11 cellular contexts compared by ENCODE assay signal in genomic region chr11:111514216-111515031, GRCh38. TPM values are rescaled to one million over a fixed set of nuclear protein-coding genes. Genes with fewer than 3 reads are reported as not detected.
DNase-seq lines count a peak whose midpoint lies in the region; ATAC-seq and TF ChIP-seq lines count a peak whose summit lies in the region.
"Had no signal": no experiment of that assay in that cellular context is flagged by ENCODE, and none has a peak within 500 bp of the region (broad histone marks: within the 10 kb centered on the region; RNA-seq: fewer than 3 reads in every experiment).

Gene HOATZ (plus strand): TSS chr11:111514778. CDS start chr11:111514785, 7 bp downstream.

- H3K27me3 ChIP-seq in H9 (ENCODE audit: insufficient read depth, low read length): peaks cover 13% of the 10 kb centered on the region; the same call in 1 of the 2 replicates
- H3K27me3 ChIP-seq in trophoblast cell (ENCODE audit: insufficient read depth, low read length): peaks cover 4% of the 10 kb centered on the region
- no peaks in the 10 kb centered on the region for H3K27me3 ChIP-seq in ascending aorta

- DNase-seq in H9 (peak; percentile 83), SK-N-MC (ENCODE audit: low read depth, low spot score) (no peak), epithelial cell of proximal tubule (ENCODE audit: low read depth) (no peak), trophoblast cell (peak; percentile 7 to 35), NOMO-1 (lab: John Stamatoyannopoulos, UW; ENCODE audit: unreplicated experiment in 2 of 2) (no peak), ascending aorta (ENCODE audit: low spot score in 2 of 2) (no peak)
- no peak for DNase-seq in activated effector memory CD4-positive, alpha-beta T cell treated with Interleukin-2 at 50 U/mL for 16 hours

- no peak within 1 kb of the TSS for H3K14ac ChIP-seq in H9 (ENCODE audit: insufficient read depth, low read length)
- H3K14ac ChIP-seq in trophoblast cell (ENCODE audit: low read length): no peak within 1 kb of the TSS

- intact Hi-C loops in ascending aorta (cut with DNase I): no loop called here

- H2BK120ac ChIP-seq in H9 (ENCODE audit: low read depth, low read length, poor library complexity, severe bottlenecking) (no peak within 1 kb of the TSS), trophoblast cell (ENCODE audit: insufficient read depth, low read length, poor library complexity) (peak within 1 kb of the TSS; percentile 63)

- H2BK20ac ChIP-seq in H9 (ENCODE audit: low read depth, low read length, poor library complexity, severe bottlenecking): no peak within 1 kb of the TSS

- peak within 1 kb of the TSS; percentile 28 for H4K12ac ChIP-seq in trophoblast cell (ENCODE audit: low read depth, low read length)

- H2BK5ac ChIP-seq in H9 (ENCODE audit: insufficient read length, low read length): no peak within 1 kb of the TSS
- no peak within 1 kb of the TSS for H2BK5ac ChIP-seq in trophoblast cell (ENCODE audit: low read depth, low read length, poor library complexity)

- H3K4me1 Mint-ChIP-seq in H9: peaks cover 11 to 18% of the 10 kb centered on the region in 2 experiments

- H3K23me2 ChIP-seq in H9 (ENCODE audit: insufficient read length, low read depth, low read length, poor library complexity, severe bottlenecking): peaks cover 15% of the 10 kb centered on the region

- ATAC-seq in HG03175 (IDR thresholded peaks at IDR 0.05; ENCODE audit: unreplicated experiment): no peak

- H3K4me1 ChIP-seq in H9 (ENCODE audit: insufficient read depth, low read length): peaks cover 3% of the 10 kb centered on the region; the same call in 1 of the 2 replicates
- peaks cover 13 to 18% of the 10 kb centered on the region in 2 experiments for H3K4me1 ChIP-seq in trophoblast cell (ENCODE audit: control insufficient read depth in 1 of 2, insufficient read depth in 2 of 2, low read length in 2 of 2)
- H3K4me1 ChIP-seq in ascending aorta: peaks cover 0 to 11% of the 10 kb centered on the region in 2 donors

- H3K79me1 ChIP-seq in H9 (ENCODE audit: insufficient read depth, low read depth, low read length, poor library complexity, severe bottlenecking): no peaks in the 10 kb centered on the region
- peaks cover 14% of the 10 kb centered on the region for H3K79me1 ChIP-seq in trophoblast cell (ENCODE audit: low read length)

- H3K23ac ChIP-seq in H9 (ENCODE audit: insufficient read length, low read depth, low read length) (no peak within 1 kb of the TSS), trophoblast cell (ENCODE audit: low read length) (no peak within 1 kb of the TSS)

- H3K4me2 ChIP-seq in H9 (ENCODE audit: insufficient read depth, insufficient read length, low read length): peak within 1 kb of the TSS; percentile 80
- H3K4me2 ChIP-seq in trophoblast cell (ENCODE audit: low read length): peak within 1 kb of the TSS; percentile 79

- H3T11ph ChIP-seq in H9 (ENCODE audit: low read length): no peak within 1 kb of the TSS

- H3K9ac ChIP-seq in H9 (ENCODE audit: extremely low read depth, insufficient read length, low read length): no peak within 1 kb of the TSS
- H3K9ac ChIP-seq in SK-N-MC (ENCODE audit: insufficient read length): no peak within 1 kb of the TSS
- H3K9ac ChIP-seq in trophoblast cell (ENCODE audit: low read length): no peak within 1 kb of the TSS

- peak within 1 kb of the TSS in 1 of 3 experiments; percentile 70; a peak in 1 of 7 replicates for H3K27ac Mint-ChIP-seq in H9

- TF ChIP-seq CTCF in H9 (conservative IDR thresholded peaks at IDR 0.05): peak; percentile 44; the same call in 2 of the 3 replicates
- peak; percentile 10 for TF ChIP-seq CTCF in epithelial cell of proximal tubule (conservative IDR thresholded peaks at IDR 0.05; ENCODE audit: low read depth, low read length)
- no peak for TF ChIP-seq CTCF in ascending aorta (IDR thresholded peaks at IDR 0.05)

- no peaks in the 10 kb centered on the region for H3K79me2 ChIP-seq in H9 (ENCODE audit: insufficient read depth, low read length)
- H3K79me2 ChIP-seq in trophoblast cell (ENCODE audit: control insufficient read depth, insufficient read depth, low read length, poor library complexity): peaks cover 5% of the 10 kb centered on the region

- H2BK12ac ChIP-seq in H9 (ENCODE audit: insufficient read length, low read depth, low read length): no peak within 1 kb of the TSS
- peak within 1 kb of the TSS; percentile 77 for H2BK12ac ChIP-seq in trophoblast cell (ENCODE audit: low read length)

- H4K20me1 ChIP-seq in H9 (ENCODE audit: control insufficient read depth, insufficient read depth, insufficient read length): no peaks in the 10 kb centered on the region

- no peaks in the 10 kb centered on the region; a peak in 1 of 5 replicates for H3K9me3 Mint-ChIP-seq in H9

- peak within 1 kb of the TSS; percentile 61 to 79 for H3K4me3 Mint-ChIP-seq in H9

- H4K8ac ChIP-seq in H9 (replicated peaks; ENCODE audit: insufficient read length, low read depth, low read length) (no peak within 1 kb of the TSS), trophoblast cell (ENCODE audit: low read depth, low read length) (peak within 1 kb of the TSS; percentile 58)

- H3K36me3 ChIP-seq in SK-N-MC (ENCODE audit: insufficient read depth, low read length) (no peaks in the 10 kb centered on the region), trophoblast cell (ENCODE audit: control insufficient read depth in 1 of 2, insufficient read depth in 2 of 2, low read length in 2 of 2) (no peaks in the 10 kb centered on the region), ascending aorta (no peaks in the 10 kb centered on the region)

- no CpG with 5 or more reads among the region's 39 CpGs for whole genome bisulfite sequencing in H9 (ENCODE audit: extremely low coverage, insufficient read length, low lambda C conversion rate)
- WGBS in trophoblast cell (ENCODE audit: extremely low coverage, insufficient coverage, insufficient read length): no CpG with 5 or more reads among the region's 39 CpGs

- no peak within 1 kb of the TSS for H2BK15ac ChIP-seq in H9 (ENCODE audit: low read depth, low read length)

- H3K4me3 ChIP-seq in SK-N-MC (peak within 1 kb of the TSS; percentile 65), epithelial cell of proximal tubule (ENCODE audit: low read depth, low read length) (peak within 1 kb of the TSS; percentile 19), trophoblast cell (ENCODE audit: low read depth, low read length) (peak within 1 kb of the TSS; percentile 33), ascending aorta (peak within 1 kb of the TSS in 1 of 2 donors; percentile 16)

- H3K9me3 ChIP-seq in H9 (ENCODE audit: control insufficient read depth, low read depth, low read length): no peaks in the 10 kb centered on the region
- no peaks in the 10 kb centered on the region for H3K9me3 ChIP-seq in SK-N-MC (ENCODE audit: low read depth, low read length)
- H3K9me3 ChIP-seq in trophoblast cell (ENCODE audit: insufficient read depth, low read depth, low read length): no peaks in the 10 kb centered on the region
- no peaks in the 10 kb centered on the region for H3K9me3 ChIP-seq in ascending aorta

- no peak within 1 kb of the TSS for H4K5ac ChIP-seq in H9 (ENCODE audit: insufficient read length, low read depth, low read length)

- H4K91ac ChIP-seq in H9 (ENCODE audit: insufficient read length, low read depth, low read length) (no peak within 1 kb of the TSS), trophoblast cell (ENCODE audit: low read depth, low read length) (peak within 1 kb of the TSS; percentile 59)

- no peak within 1 kb of the TSS for H3K56ac ChIP-seq in H9 (ENCODE audit: insufficient read length, low read depth, low read length)

- H3K36me3 Mint-ChIP-seq in H9 (ENCODE audit: insufficient read depth in 1 of 3, low read depth in 3 of 3): no peaks in the 10 kb centered on the region

- no peak within 1 kb of the TSS for H2AK5ac ChIP-seq in H9 (ENCODE audit: insufficient read length, low read length)
- peak within 1 kb of the TSS; percentile 30 for H2AK5ac ChIP-seq in trophoblast cell (ENCODE audit: low read length)

- no peak within 1 kb of the TSS for H3K18ac ChIP-seq in H9 (ENCODE audit: insufficient read length, low read depth, low read length)
- no peak within 1 kb of the TSS for H3K18ac ChIP-seq in trophoblast cell (ENCODE audit: low read length)

- H3K27ac ChIP-seq in H9 (ENCODE audit: insufficient read length, low read depth, low read length) (no peak within 1 kb of the TSS), SK-N-MC (no peak within 1 kb of the TSS), trophoblast cell (ENCODE audit: low read depth, low read length) (peak within 1 kb of the TSS; percentile 54), ascending aorta (no peak within 1 kb of the TSS)

- H2AFZ ChIP-seq in H9 (ENCODE audit: low read length): no peak within 1 kb of the TSS
- peak within 1 kb of the TSS; percentile 17 for H2AFZ ChIP-seq in trophoblast cell (ENCODE audit: insufficient read depth, low read length, poor library complexity)

- no peak within 1 kb of the TSS for H3K4ac ChIP-seq in H9 (ENCODE audit: low read depth, low read length)
- no peak within 1 kb of the TSS for H3K4ac ChIP-seq in trophoblast cell (ENCODE audit: low read depth, low read length)

- peaks cover 44% of the 10 kb centered on the region for H3K27me3 Mint-ChIP-seq in H9 (ENCODE audit: low read depth)

RNA-seq across cellular contexts. Expression of gene HOATZ, which starts in this region (rescaled TPM):
- not detected in 2 replicates for total RNA-seq in H9 (2021)
- total RNA-seq in epithelial cell of proximal tubule: not detected in 2 replicates
- 1.8 and 2.4 TPM in 2 replicates for polyA plus RNA-seq in trophoblast cell (2013)
- total RNA-seq in ascending aorta: not detected
- total RNA-seq: dermis microvascular lymphatic vessel endothelial cell; skeletal muscle tissue; T-helper 1 cell treated with Interleukin-12 subunit alpha and Interleukin-12 subunit beta and Interleukin-4 antibody, amounts not matched to agents 30 ng/mL and 1 ng/mL, for 36 hours had no signal

Comparison
In these comparisons a context has a peak if more than half of its experiments do, and no peak if none do; other contexts are left out.
1. Peak in DNase-seq and H3K4me2 ChIP-seq in H9; RNA of the gene not detected or under 1 TPM.
2. DNase-seq: peak in trophoblast cell (2 of 2); none in SK-N-MC (single experiment), epithelial cell of proximal tubule (single experiment), NOMO-1 (0 of 2), activated effector memory CD4-positive, alpha-beta T cell treated with Interleukin-2 at 50 U/mL for 16 hours (single experiment) and ascending aorta (0 of 2).
3. CTCF ChIP-seq: peak in H9 (single experiment) and epithelial cell of proximal tubule (single experiment); none in ascending aorta (0 of 3).